ENCODE assay signal across 8 cellular contexts in the genomic region with DNA sequence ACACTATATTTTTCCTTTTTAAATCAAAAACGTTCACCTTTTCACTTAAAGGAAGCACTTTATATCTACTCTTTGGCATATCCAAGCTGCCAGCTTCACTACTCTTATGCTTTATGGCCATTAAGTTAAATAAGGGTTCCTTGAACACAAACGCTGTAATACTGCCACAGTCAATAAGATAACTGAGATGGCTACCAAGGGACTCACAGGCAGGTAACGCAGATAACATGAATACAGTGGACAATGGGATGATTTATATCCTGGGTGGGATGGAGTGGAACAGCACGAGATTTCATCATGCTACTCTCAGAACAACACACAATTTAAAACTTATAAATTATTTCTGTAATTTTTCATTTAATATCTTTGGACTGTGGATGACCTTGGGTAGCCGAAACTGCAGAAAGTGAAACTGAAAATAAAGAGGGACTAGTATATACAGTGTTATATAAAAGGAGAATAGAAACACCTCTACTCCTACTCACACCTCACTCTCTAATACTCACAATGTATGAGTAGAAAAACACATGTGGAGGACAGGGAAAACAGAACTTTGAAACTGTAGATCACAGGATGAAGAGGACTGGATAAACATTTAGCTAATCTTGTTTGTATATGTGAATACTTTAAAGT.
DNase-seq lines count a peak whose midpoint lies in the region; ATAC-seq and TF ChIP-seq lines count a peak whose summit lies in the region.

No MANE protein-coding gene starts in this region.

- H3K27me3 Mint-ChIP-seq in activated CD8-positive, alpha-beta memory T cell treated with anti-CD3 and anti-CD28 coated beads, Interleukin-2, amount 10 ng/mL, durations not matched to agents 7 days and 5 days = no peaks in the 10 kb centered on the region
- H3K27me3 Mint-ChIP-seq in activated B cell treated with CpG ODN at 0.5 μM for 24 hours (no peaks in the 10 kb centered on the region), nephron progenitor cell (ENCODE audit: low read depth, poor library complexity) (no peaks in the 10 kb centered on the region), glutamatergic neuron (ENCODE audit: unreplicated experiment) (no peaks in the 10 kb centered on the region)

- POLR2A ChIA-PET in activated B cell treated with CpG ODN at 0.5 μM for 24 hours (lab: Charles Lee) = no interaction called here

- H3K4me3 Mint-ChIP-seq in activated CD8-positive, alpha-beta memory T cell treated with anti-CD3 and anti-CD28 coated beads, Interleukin-2, amount 10 ng/mL, durations not matched to agents 7 days and 5 days = peak overlapping the region; percentile 34
- no peak overlapping the region for H3K4me3 Mint-ChIP-seq in activated B cell treated with CpG ODN at 0.5 μM for 24 hours
- H3K4me3 Mint-ChIP-seq in nephron progenitor cell = no peak overlapping the region
- no peak overlapping the region for H3K4me3 Mint-ChIP-seq in glutamatergic neuron (ENCODE audit: unreplicated experiment)

- intact Hi-C loops in activated B cell treated with CpG ODN at 0.5 μM for 24 hours (cut with micrococcal nuclease) = loop anchor here (10.0 kb wide), 1 partner anchor 387 kb away; no protein-coding TSS in a partner anchor

- H3K9me3 Mint-ChIP-seq in activated CD8-positive, alpha-beta memory T cell treated with anti-CD3 and anti-CD28 coated beads, Interleukin-2, amount 10 ng/mL, durations not matched to agents 7 days and 5 days (ENCODE audit: low read depth) = no peaks in the 10 kb centered on the region
- H3K9me3 Mint-ChIP-seq in activated B cell treated with CpG ODN at 0.5 μM for 24 hours (no peaks in the 10 kb centered on the region), nephron progenitor cell (no peaks in the 10 kb centered on the region), glutamatergic neuron (ENCODE audit: unreplicated experiment) (no peaks in the 10 kb centered on the region)

- H3K4me1 Mint-ChIP-seq in activated CD8-positive, alpha-beta memory T cell treated with anti-CD3 and anti-CD28 coated beads, Interleukin-2, amount 10 ng/mL, durations not matched to agents 7 days and 5 days = no peaks in the 10 kb centered on the region
- peaks cover 10% of the 10 kb centered on the region for H3K4me1 Mint-ChIP-seq in activated B cell treated with CpG ODN at 0.5 μM for 24 hours
- peaks cover 18% of the 10 kb centered on the region for H3K4me1 Mint-ChIP-seq in nephron progenitor cell
- no peaks in the 10 kb centered on the region for H3K4me1 Mint-ChIP-seq in glutamatergic neuron (ENCODE audit: low read depth, unreplicated experiment)

- peak; percentile 75 for ATAC-seq in activated CD8-positive, alpha-beta memory T cell treated with anti-CD3 and anti-CD28 coated beads, Interleukin-2, amount 10 ng/mL, durations not matched to agents 7 days and 5 days
- ATAC-seq in HG03196 (IDR thresholded peaks at IDR 0.05; ENCODE audit: unreplicated experiment) = peak; percentile 83
- ATAC-seq in activated B cell treated with CpG ODN at 0.5 μM for 24 hours (ENCODE audit: low read depth) = peak; percentile 18
- no peak for ATAC-seq in HG02763 (IDR thresholded peaks at IDR 0.05; ENCODE audit: unreplicated experiment)

- no peak for TF ChIP-seq CTCF in activated B cell treated with CpG ODN at 0.5 μM for 24 hours (IDR thresholded peaks at IDR 0.05)
- no peak for TF ChIP-seq CTCF in nephron progenitor cell (IDR thresholded peaks at IDR 0.05)
- TF ChIP-seq CTCF in glutamatergic neuron (IDR thresholded peaks at IDR 0.05; ENCODE audit: partially characterized antibody, unreplicated experiment) = no peak

- no peak for DNase-seq in activated CD8-positive, alpha-beta memory T cell treated with anti-CD3 and anti-CD28 coated beads, Interleukin-2, amount 10 ng/mL, durations not matched to agents 7 days and 5 days
- no peak for DNase-seq in activated CD8-positive, alpha-beta memory T cell treated with anti-CD3 and anti-CD28 coated beads, Interleukin-2, amount 50 U/mL, for 48 hours
- DNase-seq in activated B cell treated with CpG ODN at 0.5 μM for 24 hours (no peak), nephron progenitor cell (no peak), glutamatergic neuron (no peak)
- DNase-seq in stimulated activated CD4-positive, alpha-beta T cell treated with anti-CD3 and anti-CD28 coated beads, Interleukin-4, amount 100 ng/mL, for 1 hour = no peak

- no peak overlapping the region for H3K27ac Mint-ChIP-seq in activated CD8-positive, alpha-beta memory T cell treated with anti-CD3 and anti-CD28 coated beads, Interleukin-2, amount 10 ng/mL, durations not matched to agents 7 days and 5 days
- H3K27ac Mint-ChIP-seq in activated B cell treated with CpG ODN at 0.5 μM for 24 hours (no peak overlapping the region), nephron progenitor cell (peak overlapping the region; percentile 72), glutamatergic neuron (ENCODE audit: unreplicated experiment) (no peak overlapping the region)

- no peaks in the 10 kb centered on the region for H3K36me3 Mint-ChIP-seq in activated CD8-positive, alpha-beta memory T cell treated with anti-CD3 and anti-CD28 coated beads, Interleukin-2, amount 10 ng/mL, durations not matched to agents 7 days and 5 days
- H3K36me3 Mint-ChIP-seq in activated B cell treated with CpG ODN at 0.5 μM for 24 hours (ENCODE audit: low read depth) = no peaks in the 10 kb centered on the region
- no peaks in the 10 kb centered on the region for H3K36me3 Mint-ChIP-seq in nephron progenitor cell (ENCODE audit: low read depth)
- H3K36me3 Mint-ChIP-seq in glutamatergic neuron (ENCODE audit: unreplicated experiment) = no peaks in the 10 kb centered on the region

- CTCF ChIA-PET in activated CD8-positive, alpha-beta memory T cell treated with anti-CD3 and anti-CD28 coated beads, Interleukin-2, amount 10 ng/mL, durations not matched to agents 7 days and 5 days (lab: Charles Lee) = no interaction called here
- CTCF ChIA-PET in activated B cell treated with CpG ODN at 0.5 μM for 24 hours (lab: Charles Lee) = no interaction called here
